ENCODE assay signal across 1 cellular context in the genomic region with DNA sequence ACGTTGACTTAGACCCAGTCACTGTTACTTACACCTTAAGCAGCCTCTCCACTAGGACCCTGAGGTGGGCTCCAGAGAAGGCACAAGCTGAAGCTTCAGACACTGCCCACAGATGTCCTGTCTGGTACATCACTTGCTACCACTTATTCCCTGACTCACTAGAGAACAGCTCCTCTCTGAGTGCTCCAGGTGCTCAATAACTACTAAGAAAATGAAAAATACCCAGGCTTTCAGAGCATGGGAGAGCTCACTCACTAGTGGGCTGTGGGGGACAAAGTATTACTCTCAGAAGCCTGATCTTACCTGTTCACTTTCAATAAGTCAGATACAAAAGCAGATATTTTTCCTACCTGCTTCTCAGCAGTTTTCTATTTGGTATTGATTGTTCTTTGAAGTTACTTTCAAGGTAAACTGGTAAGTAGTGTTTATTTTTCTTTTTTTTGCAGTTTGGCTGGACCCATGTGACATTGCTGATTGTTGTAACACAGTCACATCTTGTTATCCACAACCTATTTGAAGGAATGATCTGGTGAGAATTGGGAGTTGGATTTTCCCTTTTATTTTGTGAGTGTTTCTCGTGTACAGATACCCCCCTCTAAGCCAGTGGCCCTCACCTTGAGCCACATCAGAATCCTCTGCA.
TF ChIP-seq lines count a peak whose summit lies in the region.

No MANE protein-coding gene starts in this region.

TF ChIP-seq in WTC11, 78 proteins besides CTCF, POLR2A, EP300 and RAD21 (continued from another document):
- TF ChIP-seq, protein P1, sequence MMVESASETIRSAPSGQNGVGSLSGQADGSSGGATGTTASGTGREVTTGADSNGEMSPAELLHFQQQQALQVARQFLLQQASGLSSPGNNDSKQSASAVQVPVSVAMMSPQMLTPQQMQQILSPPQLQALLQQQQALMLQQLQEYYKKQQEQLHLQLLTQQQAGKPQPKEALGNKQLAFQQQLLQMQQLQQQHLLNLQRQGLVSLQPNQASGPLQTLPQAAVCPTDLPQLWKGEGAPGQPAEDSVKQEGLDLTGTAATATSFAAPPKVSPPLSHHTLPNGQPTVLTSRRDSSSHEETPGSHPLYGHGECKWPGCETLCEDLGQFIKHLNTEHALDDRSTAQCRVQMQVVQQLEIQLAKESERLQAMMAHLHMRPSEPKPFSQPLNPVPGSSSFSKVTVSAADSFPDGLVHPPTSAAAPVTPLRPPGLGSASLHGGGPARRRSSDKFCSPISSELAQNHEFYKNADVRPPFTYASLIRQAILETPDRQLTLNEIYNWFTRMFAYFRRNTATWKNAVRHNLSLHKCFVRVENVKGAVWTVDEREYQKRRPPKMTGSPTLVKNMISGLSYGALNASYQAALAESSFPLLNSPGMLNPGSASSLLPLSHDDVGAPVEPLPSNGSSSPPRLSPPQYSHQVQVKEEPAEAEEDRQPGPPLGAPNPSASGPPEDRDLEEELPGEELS (CRISPR knock-in tag; IDR thresholded peaks at IDR 0.05): no peak
- TF ChIP-seq, protein P2, sequence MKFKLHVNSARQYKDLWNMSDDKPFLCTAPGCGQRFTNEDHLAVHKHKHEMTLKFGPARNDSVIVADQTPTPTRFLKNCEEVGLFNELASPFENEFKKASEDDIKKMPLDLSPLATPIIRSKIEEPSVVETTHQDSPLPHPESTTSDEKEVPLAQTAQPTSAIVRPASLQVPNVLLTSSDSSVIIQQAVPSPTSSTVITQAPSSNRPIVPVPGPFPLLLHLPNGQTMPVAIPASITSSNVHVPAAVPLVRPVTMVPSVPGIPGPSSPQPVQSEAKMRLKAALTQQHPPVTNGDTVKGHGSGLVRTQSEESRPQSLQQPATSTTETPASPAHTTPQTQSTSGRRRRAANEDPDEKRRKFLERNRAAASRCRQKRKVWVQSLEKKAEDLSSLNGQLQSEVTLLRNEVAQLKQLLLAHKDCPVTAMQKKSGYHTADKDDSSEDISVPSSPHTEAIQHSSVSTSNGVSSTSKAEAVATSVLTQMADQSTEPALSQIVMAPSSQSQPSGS (CRISPR knock-in tag; IDR thresholded peaks at IDR 0.05; ENCODE audit: borderline replicate concordance, low read depth): no peak
- TF ChIP-seq, protein P3, sequence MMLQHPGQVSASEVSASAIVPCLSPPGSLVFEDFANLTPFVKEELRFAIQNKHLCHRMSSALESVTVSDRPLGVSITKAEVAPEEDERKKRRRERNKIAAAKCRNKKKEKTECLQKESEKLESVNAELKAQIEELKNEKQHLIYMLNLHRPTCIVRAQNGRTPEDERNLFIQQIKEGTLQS (CRISPR knock-in tag; conservative IDR thresholded peaks at IDR 0.05): no peak
- TF ChIP-seq EMX1 (CRISPR knock-in tag; IDR thresholded peaks at IDR 0.05) (no peak), MXD4 (CRISPR knock-in tag; IDR thresholded peaks at IDR 0.05; ENCODE audit: borderline replicate concordance) (no peak), ZNF317 (CRISPR knock-in tag; IDR thresholded peaks at IDR 0.05; ENCODE audit: borderline replicate concordance, low read depth) (no peak), CREM (CRISPR knock-in tag; IDR thresholded peaks at IDR 0.05) (no peak), NR1H2 (CRISPR knock-in tag; IDR thresholded peaks at IDR 0.05) (no peak), JAZF1 (CRISPR knock-in tag; IDR thresholded peaks at IDR 0.05) (no peak)
- TF ChIP-seq, protein P4, sequence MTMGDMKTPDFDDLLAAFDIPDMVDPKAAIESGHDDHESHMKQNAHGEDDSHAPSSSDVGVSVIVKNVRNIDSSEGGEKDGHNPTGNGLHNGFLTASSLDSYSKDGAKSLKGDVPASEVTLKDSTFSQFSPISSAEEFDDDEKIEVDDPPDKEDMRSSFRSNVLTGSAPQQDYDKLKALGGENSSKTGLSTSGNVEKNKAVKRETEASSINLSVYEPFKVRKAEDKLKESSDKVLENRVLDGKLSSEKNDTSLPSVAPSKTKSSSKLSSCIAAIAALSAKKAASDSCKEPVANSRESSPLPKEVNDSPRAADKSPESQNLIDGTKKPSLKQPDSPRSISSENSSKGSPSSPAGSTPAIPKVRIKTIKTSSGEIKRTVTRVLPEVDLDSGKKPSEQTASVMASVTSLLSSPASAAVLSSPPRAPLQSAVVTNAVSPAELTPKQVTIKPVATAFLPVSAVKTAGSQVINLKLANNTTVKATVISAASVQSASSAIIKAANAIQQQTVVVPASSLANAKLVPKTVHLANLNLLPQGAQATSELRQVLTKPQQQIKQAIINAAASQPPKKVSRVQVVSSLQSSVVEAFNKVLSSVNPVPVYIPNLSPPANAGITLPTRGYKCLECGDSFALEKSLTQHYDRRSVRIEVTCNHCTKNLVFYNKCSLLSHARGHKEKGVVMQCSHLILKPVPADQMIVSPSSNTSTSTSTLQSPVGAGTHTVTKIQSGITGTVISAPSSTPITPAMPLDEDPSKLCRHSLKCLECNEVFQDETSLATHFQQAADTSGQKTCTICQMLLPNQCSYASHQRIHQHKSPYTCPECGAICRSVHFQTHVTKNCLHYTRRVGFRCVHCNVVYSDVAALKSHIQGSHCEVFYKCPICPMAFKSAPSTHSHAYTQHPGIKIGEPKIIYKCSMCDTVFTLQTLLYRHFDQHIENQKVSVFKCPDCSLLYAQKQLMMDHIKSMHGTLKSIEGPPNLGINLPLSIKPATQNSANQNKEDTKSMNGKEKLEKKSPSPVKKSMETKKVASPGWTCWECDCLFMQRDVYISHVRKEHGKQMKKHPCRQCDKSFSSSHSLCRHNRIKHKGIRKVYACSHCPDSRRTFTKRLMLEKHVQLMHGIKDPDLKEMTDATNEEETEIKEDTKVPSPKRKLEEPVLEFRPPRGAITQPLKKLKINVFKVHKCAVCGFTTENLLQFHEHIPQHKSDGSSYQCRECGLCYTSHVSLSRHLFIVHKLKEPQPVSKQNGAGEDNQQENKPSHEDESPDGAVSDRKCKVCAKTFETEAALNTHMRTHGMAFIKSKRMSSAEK (CRISPR knock-in tag; IDR thresholded peaks at IDR 0.05; ENCODE audit: borderline replicate concordance): no peak
- TF ChIP-seq, protein P5, sequence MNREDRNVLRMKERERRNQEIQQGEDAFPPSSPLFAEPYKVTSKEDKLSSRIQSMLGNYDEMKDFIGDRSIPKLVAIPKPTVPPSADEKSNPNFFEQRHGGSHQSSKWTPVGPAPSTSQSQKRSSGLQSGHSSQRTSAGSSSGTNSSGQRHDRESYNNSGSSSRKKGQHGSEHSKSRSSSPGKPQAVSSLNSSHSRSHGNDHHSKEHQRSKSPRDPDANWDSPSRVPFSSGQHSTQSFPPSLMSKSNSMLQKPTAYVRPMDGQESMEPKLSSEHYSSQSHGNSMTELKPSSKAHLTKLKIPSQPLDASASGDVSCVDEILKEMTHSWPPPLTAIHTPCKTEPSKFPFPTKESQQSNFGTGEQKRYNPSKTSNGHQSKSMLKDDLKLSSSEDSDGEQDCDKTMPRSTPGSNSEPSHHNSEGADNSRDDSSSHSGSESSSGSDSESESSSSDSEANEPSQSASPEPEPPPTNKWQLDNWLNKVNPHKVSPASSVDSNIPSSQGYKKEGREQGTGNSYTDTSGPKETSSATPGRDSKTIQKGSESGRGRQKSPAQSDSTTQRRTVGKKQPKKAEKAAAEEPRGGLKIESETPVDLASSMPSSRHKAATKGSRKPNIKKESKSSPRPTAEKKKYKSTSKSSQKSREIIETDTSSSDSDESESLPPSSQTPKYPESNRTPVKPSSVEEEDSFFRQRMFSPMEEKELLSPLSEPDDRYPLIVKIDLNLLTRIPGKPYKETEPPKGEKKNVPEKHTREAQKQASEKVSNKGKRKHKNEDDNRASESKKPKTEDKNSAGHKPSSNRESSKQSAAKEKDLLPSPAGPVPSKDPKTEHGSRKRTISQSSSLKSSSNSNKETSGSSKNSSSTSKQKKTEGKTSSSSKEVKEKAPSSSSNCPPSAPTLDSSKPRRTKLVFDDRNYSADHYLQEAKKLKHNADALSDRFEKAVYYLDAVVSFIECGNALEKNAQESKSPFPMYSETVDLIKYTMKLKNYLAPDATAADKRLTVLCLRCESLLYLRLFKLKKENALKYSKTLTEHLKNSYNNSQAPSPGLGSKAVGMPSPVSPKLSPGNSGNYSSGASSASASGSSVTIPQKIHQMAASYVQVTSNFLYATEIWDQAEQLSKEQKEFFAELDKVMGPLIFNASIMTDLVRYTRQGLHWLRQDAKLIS (CRISPR knock-in tag; IDR thresholded peaks at IDR 0.05; ENCODE audit: borderline replicate concordance): no peak
TF ChIP-seq in WTC11: peak in this region for 0.
